ENCODE assay signal across 1 cellular context in genomic region chr20:44426879-44427785, GRCh38.
TF ChIP-seq lines count a peak whose summit lies in the region.

No MANE protein-coding gene starts in this region.

TF ChIP-seq in HepG2, 621 proteins besides CTCF, POLR2A, EP300 and RAD21 (continued from another document and continues in another):
- TF ChIP-seq, protein P1, sequence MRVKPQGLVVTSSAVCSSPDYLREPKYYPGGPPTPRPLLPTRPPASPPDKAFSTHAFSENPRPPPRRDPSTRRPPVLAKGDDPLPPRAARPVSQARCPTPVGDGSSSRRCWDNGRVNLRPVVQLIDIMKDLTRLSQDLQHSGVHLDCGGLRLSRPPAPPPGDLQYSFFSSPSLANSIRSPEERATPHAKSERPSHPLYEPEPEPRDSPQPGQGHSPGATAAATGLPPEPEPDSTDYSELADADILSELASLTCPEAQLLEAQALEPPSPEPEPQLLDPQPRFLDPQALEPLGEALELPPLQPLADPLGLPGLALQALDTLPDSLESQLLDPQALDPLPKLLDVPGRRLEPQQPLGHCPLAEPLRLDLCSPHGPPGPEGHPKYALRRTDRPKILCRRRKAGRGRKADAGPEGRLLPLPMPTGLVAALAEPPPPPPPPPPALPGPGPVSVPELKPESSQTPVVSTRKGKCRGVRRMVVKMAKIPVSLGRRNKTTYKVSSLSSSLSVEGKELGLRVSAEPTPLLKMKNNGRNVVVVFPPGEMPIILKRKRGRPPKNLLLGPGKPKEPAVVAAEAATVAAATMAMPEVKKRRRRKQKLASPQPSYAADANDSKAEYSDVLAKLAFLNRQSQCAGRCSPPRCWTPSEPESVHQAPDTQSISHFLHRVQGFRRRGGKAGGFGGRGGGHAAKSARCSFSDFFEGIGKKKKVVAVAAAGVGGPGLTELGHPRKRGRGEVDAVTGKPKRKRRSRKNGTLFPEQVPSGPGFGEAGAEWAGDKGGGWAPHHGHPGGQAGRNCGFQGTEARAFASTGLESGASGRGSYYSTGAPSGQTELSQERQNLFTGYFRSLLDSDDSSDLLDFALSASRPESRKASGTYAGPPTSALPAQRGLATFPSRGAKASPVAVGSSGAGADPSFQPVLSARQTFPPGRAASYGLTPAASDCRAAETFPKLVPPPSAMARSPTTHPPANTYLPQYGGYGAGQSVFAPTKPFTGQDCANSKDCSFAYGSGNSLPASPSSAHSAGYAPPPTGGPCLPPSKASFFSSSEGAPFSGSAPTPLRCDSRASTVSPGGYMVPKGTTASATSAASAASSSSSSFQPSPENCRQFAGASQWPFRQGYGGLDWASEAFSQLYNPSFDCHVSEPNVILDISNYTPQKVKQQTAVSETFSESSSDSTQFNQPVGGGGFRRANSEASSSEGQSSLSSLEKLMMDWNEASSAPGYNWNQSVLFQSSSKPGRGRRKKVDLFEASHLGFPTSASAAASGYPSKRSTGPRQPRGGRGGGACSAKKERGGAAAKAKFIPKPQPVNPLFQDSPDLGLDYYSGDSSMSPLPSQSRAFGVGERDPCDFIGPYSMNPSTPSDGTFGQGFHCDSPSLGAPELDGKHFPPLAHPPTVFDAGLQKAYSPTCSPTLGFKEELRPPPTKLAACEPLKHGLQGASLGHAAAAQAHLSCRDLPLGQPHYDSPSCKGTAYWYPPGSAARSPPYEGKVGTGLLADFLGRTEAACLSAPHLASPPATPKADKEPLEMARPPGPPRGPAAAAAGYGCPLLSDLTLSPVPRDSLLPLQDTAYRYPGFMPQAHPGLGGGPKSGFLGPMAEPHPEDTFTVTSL (CRISPR knock-in tag; IDR thresholded peaks at IDR 0.05; ENCODE audit: borderline replicate concordance): no peak
- TF ChIP-seq ARNT (IDR thresholded peaks at IDR 0.05) (no peak), ZNF629 (CRISPR knock-in tag; conservative IDR thresholded peaks at IDR 0.05) (peak; percentile 98), ZBTB14 (CRISPR knock-in tag; IDR thresholded peaks at IDR 0.05) (no peak), HOXA3 (CRISPR knock-in tag; IDR thresholded peaks at IDR 0.05) (no peak), ZNF253 (CRISPR knock-in tag; IDR thresholded peaks at IDR 0.05; ENCODE audit: borderline replicate concordance) (no peak), GATAD2A (CRISPR knock-in tag; IDR thresholded peaks at IDR 0.05) (no peak), FIP1L1 (IDR thresholded peaks at IDR 0.05; ENCODE audit: borderline replicate concordance, insufficient read depth, low read depth, low read length) (no peak), ADNP (CRISPR knock-in tag; IDR thresholded peaks at IDR 0.05) (0 out of 2 replicates have a peak, but pooled peaks have one; percentile 70), RXRB (CRISPR knock-in tag; IDR thresholded peaks at IDR 0.05; ENCODE audit: borderline replicate concordance) (no peak), GABPB1 (CRISPR knock-in tag; IDR thresholded peaks at IDR 0.05) (no peak), FOXM1 (CRISPR knock-in tag; IDR thresholded peaks at IDR 0.05) (no peak), ERF (CRISPR knock-in tag; IDR thresholded peaks at IDR 0.05) (no peak; the same call in 1 of the 2 replicates), ZSCAN12 (CRISPR knock-in tag; IDR thresholded peaks at IDR 0.05) (no peak), ONECUT2 (CRISPR knock-in tag; IDR thresholded peaks at IDR 0.05) (no peak), CHD4 (IDR thresholded peaks at IDR 0.05; ENCODE audit: borderline replicate concordance, low read length) (peak; percentile 97; the same call in 1 of the 2 replicates), ZNF432 (CRISPR knock-in tag; IDR thresholded peaks at IDR 0.05; ENCODE audit: borderline replicate concordance) (no peak), CAMTA2 (CRISPR knock-in tag; IDR thresholded peaks at IDR 0.05; ENCODE audit: borderline replicate concordance) (no peak), ARID5B (CRISPR knock-in tag; IDR thresholded peaks at IDR 0.05) (no peak), SALL1 (CRISPR knock-in tag; IDR thresholded peaks at IDR 0.05) (no peak), FOXO1 (CRISPR knock-in tag; IDR thresholded peaks at IDR 0.05) (no peak), ZNF780A (CRISPR knock-in tag; IDR thresholded peaks at IDR 0.05) (0 out of 2 replicates have a peak, but pooled peaks have one; percentile 15), RBFOX2 (IDR thresholded peaks at IDR 0.05; ENCODE audit: low read depth, low read length) (peak; percentile 65), JUND (CRISPR knock-in tag; IDR thresholded peaks at IDR 0.05) (no peak), SIN3A (IDR thresholded peaks at IDR 0.05; ENCODE audit: borderline replicate concordance, low read depth, low read length) (no peak), ZNF816 (CRISPR knock-in tag; IDR thresholded peaks at IDR 0.05; ENCODE audit: borderline replicate concordance) (0 out of 2 replicates have a peak, but pooled peaks have one; percentile 34), KDM1A (CRISPR knock-in tag; IDR thresholded peaks at IDR 0.05) (peak; percentile 89), ZBTB8A (CRISPR knock-in tag; IDR thresholded peaks at IDR 0.05; ENCODE audit: borderline replicate concordance, low read depth) (no peak), ELF3 (CRISPR knock-in tag; IDR thresholded peaks at IDR 0.05) (no peak), PCBP1 (IDR thresholded peaks at IDR 0.05; ENCODE audit: borderline replicate concordance, low read depth, low read length) (no peak), ZNF484 (CRISPR knock-in tag; IDR thresholded peaks at IDR 0.05; ENCODE audit: borderline replicate concordance, low read depth) (no peak), IRF1 (CRISPR knock-in tag; IDR thresholded peaks at IDR 0.05; ENCODE audit: low read depth) (no peak), KDM6A (CRISPR knock-in tag; IDR thresholded peaks at IDR 0.05; ENCODE audit: low read depth) (no peak)
- TF ChIP-seq, protein P2, sequence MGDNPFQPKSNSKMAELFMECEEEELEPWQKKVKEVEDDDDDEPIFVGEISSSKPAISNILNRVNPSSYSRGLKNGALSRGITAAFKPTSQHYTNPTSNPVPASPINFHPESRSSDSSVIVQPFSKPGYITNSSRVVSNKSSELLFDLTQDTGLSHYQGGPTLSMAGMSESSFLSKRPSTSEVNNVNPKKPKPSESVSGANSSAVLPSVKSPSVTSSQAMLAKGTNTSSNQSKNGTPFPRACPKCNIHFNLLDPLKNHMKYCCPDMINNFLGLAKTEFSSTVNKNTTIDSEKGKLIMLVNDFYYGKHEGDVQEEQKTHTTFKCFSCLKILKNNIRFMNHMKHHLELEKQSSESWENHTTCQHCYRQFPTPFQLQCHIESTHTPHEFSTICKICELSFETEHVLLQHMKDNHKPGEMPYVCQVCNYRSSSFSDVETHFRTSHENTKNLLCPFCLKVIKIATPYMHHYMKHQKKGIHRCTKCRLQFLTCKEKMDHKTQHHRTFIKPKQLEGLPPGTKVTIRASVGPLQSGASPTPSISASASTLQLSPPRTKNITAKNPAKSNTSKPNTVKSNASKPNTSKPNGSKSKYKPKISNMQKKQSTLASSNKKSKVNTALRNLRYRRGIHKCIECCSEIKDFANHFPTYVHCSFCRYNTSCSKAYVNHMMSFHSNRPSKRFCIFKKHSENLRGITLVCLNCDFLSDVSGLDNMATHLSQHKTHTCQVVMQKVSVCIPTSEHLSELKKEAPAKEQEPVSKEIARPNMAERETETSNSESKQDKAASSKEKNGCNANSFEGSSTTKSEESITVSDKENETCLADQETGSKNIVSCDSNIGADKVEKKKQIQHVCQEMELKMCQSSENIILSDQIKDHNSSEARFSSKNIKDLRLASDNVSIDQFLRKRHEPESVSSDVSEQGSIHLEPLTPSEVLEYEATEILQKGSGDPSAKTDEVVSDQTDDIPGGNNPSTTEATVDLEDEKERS (CRISPR knock-in tag; IDR thresholded peaks at IDR 0.05): peak; percentile 75; the same call in 1 of the 2 replicates
- TF ChIP-seq, protein P3, sequence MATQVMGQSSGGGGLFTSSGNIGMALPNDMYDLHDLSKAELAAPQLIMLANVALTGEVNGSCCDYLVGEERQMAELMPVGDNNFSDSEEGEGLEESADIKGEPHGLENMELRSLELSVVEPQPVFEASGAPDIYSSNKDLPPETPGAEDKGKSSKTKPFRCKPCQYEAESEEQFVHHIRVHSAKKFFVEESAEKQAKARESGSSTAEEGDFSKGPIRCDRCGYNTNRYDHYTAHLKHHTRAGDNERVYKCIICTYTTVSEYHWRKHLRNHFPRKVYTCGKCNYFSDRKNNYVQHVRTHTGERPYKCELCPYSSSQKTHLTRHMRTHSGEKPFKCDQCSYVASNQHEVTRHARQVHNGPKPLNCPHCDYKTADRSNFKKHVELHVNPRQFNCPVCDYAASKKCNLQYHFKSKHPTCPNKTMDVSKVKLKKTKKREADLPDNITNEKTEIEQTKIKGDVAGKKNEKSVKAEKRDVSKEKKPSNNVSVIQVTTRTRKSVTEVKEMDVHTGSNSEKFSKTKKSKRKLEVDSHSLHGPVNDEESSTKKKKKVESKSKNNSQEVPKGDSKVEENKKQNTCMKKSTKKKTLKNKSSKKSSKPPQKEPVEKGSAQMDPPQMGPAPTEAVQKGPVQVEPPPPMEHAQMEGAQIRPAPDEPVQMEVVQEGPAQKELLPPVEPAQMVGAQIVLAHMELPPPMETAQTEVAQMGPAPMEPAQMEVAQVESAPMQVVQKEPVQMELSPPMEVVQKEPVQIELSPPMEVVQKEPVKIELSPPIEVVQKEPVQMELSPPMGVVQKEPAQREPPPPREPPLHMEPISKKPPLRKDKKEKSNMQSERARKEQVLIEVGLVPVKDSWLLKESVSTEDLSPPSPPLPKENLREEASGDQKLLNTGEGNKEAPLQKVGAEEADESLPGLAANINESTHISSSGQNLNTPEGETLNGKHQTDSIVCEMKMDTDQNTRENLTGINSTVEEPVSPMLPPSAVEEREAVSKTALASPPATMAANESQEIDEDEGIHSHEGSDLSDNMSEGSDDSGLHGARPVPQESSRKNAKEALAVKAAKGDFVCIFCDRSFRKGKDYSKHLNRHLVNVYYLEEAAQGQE (IDR thresholded peaks at IDR 0.05; ENCODE audit: borderline replicate concordance in 1 of 2, low read depth in 1 of 2, low read length in 2 of 2): no peak
- TF ChIP-seq, protein P4, sequence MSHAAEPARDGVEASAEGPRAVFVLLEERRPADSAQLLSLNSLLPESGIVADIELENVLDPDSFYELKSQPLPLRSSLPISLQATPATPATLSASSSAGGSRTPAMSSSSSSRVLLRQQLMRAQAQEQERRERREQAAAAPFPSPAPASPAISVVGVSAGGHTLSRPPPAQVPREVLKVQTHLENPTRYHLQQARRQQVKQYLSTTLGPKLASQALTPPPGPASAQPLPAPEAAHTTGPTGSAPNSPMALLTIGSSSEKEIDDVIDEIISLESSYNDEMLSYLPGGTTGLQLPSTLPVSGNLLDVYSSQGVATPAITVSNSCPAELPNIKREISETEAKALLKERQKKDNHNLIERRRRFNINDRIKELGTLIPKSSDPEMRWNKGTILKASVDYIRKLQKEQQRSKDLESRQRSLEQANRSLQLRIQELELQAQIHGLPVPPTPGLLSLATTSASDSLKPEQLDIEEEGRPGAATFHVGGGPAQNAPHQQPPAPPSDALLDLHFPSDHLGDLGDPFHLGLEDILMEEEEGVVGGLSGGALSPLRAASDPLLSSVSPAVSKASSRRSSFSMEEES (CRISPR knock-in tag; IDR thresholded peaks at IDR 0.05): no peak
- TF ChIP-seq, protein P5, sequence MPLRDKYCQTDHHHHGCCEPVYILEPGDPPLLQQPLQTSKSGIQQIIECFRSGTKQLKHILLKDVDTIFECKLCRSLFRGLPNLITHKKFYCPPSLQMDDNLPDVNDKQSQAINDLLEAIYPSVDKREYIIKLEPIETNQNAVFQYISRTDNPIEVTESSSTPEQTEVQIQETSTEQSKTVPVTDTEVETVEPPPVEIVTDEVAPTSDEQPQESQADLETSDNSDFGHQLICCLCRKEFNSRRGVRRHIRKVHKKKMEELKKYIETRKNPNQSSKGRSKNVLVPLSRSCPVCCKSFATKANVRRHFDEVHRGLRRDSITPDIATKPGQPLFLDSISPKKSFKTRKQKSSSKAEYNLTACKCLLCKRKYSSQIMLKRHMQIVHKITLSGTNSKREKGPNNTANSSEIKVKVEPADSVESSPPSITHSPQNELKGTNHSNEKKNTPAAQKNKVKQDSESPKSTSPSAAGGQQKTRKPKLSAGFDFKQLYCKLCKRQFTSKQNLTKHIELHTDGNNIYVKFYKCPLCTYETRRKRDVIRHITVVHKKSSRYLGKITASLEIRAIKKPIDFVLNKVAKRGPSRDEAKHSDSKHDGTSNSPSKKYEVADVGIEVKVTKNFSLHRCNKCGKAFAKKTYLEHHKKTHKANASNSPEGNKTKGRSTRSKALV (CRISPR knock-in tag; IDR thresholded peaks at IDR 0.05): no peak
